In the genomic region with DNA sequence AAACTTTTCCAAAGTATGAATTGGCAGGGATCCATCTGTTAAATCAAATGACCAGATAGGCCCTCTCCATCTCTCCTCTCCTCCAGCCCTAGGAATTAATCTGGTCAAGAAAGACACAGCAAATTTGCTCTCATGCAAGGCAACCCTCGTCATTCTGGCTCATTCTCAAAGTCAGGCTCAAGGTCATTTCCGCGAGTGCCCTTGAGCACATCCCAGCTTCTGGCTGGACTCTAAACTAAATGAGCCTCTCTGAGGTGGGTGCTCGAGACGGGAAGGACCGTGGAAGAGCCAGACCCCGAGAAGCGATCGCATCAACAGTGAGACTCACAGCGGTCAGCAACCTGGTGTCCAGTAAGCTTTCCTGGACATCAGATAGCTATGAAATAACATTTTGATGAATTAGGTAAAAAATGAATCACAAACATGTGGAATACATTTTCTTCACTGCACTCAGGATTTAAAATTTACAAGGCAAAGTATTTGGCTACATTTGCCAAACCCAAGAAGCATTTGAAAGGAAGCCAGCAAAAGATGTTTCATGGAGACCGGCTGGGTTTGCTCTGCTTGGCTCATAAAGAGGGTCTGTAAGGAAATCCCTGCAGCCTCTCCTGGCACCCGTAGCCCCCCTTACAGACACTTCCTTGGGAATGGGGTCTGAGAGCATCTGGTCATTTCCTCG, we compare ENCODE assay signal across 14 cellular contexts.
DNase-seq lines count a peak whose midpoint lies in the region; TF ChIP-seq lines count a peak whose summit lies in the region.
"Had no signal": no experiment of that assay in that cellular context is flagged by ENCODE, and none has a peak within 500 bp of the region (broad histone marks: within the 10 kb centered on the region; RNA-seq: fewer than 3 reads in every experiment).

No MANE protein-coding gene starts in this region.

- H3K27me3 ChIP-seq in mucosa of rectum (ENCODE audit: control insufficient read depth in 2 of 2, insufficient read depth in 2 of 2, low read length in 2 of 2) (peaks cover 0 to 4% of the 10 kb centered on the region in 2 donors), tibial artery (no peaks in the 10 kb centered on the region)
- H3K27me3 ChIP-seq: BLaER1 treated with 17β-estradiol and CSF1 and Interleukin-3, amounts not matched to agents 10 nM and 100 nM had no signal

- DNase-seq in activated naive CD4-positive, alpha-beta T cell treated with anti-CD3 and anti-CD28 coated beads for 36 hours, result no peak
- DNase-seq in activated naive CD4-positive, alpha-beta T cell treated with Interleukin-2 at 50 U/mL for 16 hours, result no peak
- DNase-seq in choroid plexus epithelial cell (ENCODE audit: low read depth) (peak; percentile 1), tibial artery (no peak), NCI-H1417 (lab: John Stamatoyannopoulos, UW) (no peak), OCI-M1 (lab: John Stamatoyannopoulos, UW) (no peak), NCI-H774 (lab: John Stamatoyannopoulos, UW) (no peak)
- DNase-seq: activated naive CD4-positive, alpha-beta T cell treated with anti-CD3 and anti-CD28 coated beads, Interleukin-2, amount 50 U/mL, for 16 hours; foreskin keratinocyte; MM.1S; stimulated activated CD4-positive, alpha-beta T cell treated with anti-CD3 and anti-CD28 coated beads, Interleukin-4, amount 100 ng/mL, for 4 hours; T1000 had no signal

- no peaks in the 10 kb centered on the region for H3K9me3 Mint-ChIP-seq in activated naive CD4-positive, alpha-beta T cell treated with anti-CD3 and anti-CD28 coated beads for 36 hours

- no peaks in the 10 kb centered on the region for H3K36me3 Mint-ChIP-seq in activated naive CD4-positive, alpha-beta T cell treated with anti-CD3 and anti-CD28 coated beads for 36 hours (ENCODE audit: low read depth)

- H3K36me3 ChIP-seq in mucosa of rectum (ENCODE audit: control insufficient read depth in 2 of 2, insufficient read depth in 2 of 2, low read length in 2 of 2), result no peaks in the 10 kb centered on the region
- no peaks in the 10 kb centered on the region for H3K36me3 ChIP-seq in tibial artery
- H3K36me3 ChIP-seq: BLaER1 treated with 17β-estradiol and CSF1 and Interleukin-3, amounts not matched to agents 10 nM and 100 nM had no signal

- H3K4me3 ChIP-seq in choroid plexus epithelial cell (ENCODE audit: low read depth, low read length), result no peak overlapping the region
- H3K4me3 ChIP-seq in mucosa of rectum (ENCODE audit: low read length in 2 of 2), result peak overlapping the region; percentile 25 to 59
- peak overlapping the region; percentile 23 to 38 for H3K4me3 ChIP-seq in tibial artery
- H3K4me3 ChIP-seq: BLaER1 treated with 17β-estradiol and CSF1 and Interleukin-3, amounts not matched to agents 10 nM and 100 nM had no signal

- no peaks in the 10 kb centered on the region for H3K4me1 Mint-ChIP-seq in activated naive CD4-positive, alpha-beta T cell treated with anti-CD3 and anti-CD28 coated beads for 36 hours (ENCODE audit: low read depth)

- peak overlapping the region; percentile 43 for H3K4me3 Mint-ChIP-seq in activated naive CD4-positive, alpha-beta T cell treated with anti-CD3 and anti-CD28 coated beads for 36 hours

- intact Hi-C loops in activated naive CD4-positive, alpha-beta T cell treated with anti-CD3 and anti-CD28 coated beads for 36 hours (cut with micrococcal nuclease), result loop anchor here (5.0 kb wide), 1 partner anchor 156 kb away; no protein-coding TSS in a partner anchor
- intact Hi-C loops in tibial artery (cut with DNase I; ENCODE audit: low total_unique reads), result loop anchor here (10.0 kb wide), 1 partner anchor 262 kb away; no protein-coding TSS in a partner anchor

- peak overlapping the region in 1 of 2 donors; percentile 6 for H3K9ac ChIP-seq in mucosa of rectum (ENCODE audit: low read depth in 1 of 2, low read length in 2 of 2)
- H3K9ac ChIP-seq: BLaER1 treated with 17β-estradiol and CSF1 and Interleukin-3, amounts not matched to agents 10 nM and 100 nM had no signal

- no peak overlapping the region for H3K27ac Mint-ChIP-seq in activated naive CD4-positive, alpha-beta T cell treated with anti-CD3 and anti-CD28 coated beads for 36 hours

- H3K27ac ChIP-seq in mucosa of rectum (ENCODE audit: low read depth in 2 of 2, low read length in 2 of 2) (no peak overlapping the region), tibial artery (no peak overlapping the region)
- H3K27ac ChIP-seq: BLaER1 treated with 17β-estradiol and CSF1 and Interleukin-3, amounts not matched to agents 10 nM and 100 nM; foreskin keratinocyte had no signal

- TF ChIP-seq CTCF in choroid plexus epithelial cell (conservative IDR thresholded peaks at IDR 0.05; ENCODE audit: low read depth, low read length) (no peak), tibial artery (IDR thresholded peaks at IDR 0.05) (no peak)

- H3K4me1 ChIP-seq in mucosa of rectum (ENCODE audit: control insufficient read depth in 2 of 2, insufficient read depth in 2 of 2, low read length in 2 of 2) (peaks cover 0 to 3% of the 10 kb centered on the region in 2 donors), tibial artery (no peaks in the 10 kb centered on the region)
- H3K4me1 ChIP-seq: foreskin keratinocyte had no signal

- no peaks in the 10 kb centered on the region for H3K9me3 ChIP-seq in mucosa of rectum (ENCODE audit: control insufficient read depth in 2 of 2, low read length in 2 of 2)
- H3K9me3 ChIP-seq in tibial artery, result no peaks in the 10 kb centered on the region
- H3K9me3 ChIP-seq: BLaER1 treated with 17β-estradiol and CSF1 and Interleukin-3, amounts not matched to agents 10 nM and 100 nM had no signal

- peaks cover 11% of the 10 kb centered on the region for H3K27me3 Mint-ChIP-seq in activated naive CD4-positive, alpha-beta T cell treated with anti-CD3 and anti-CD28 coated beads for 36 hours (ENCODE audit: low read depth)

- CTCF ChIA-PET in activated naive CD4-positive, alpha-beta T cell treated with anti-CD3 and anti-CD28 coated beads for 36 hours (lab: Charles Lee), result interaction anchor here (0.6 kb wide), 1 partner anchor 262 kb away, joined by 3 read pairs; no protein-coding TSS in a partner anchor
